ENCODE assay signal across 15 cellular contexts in the genomic region with DNA sequence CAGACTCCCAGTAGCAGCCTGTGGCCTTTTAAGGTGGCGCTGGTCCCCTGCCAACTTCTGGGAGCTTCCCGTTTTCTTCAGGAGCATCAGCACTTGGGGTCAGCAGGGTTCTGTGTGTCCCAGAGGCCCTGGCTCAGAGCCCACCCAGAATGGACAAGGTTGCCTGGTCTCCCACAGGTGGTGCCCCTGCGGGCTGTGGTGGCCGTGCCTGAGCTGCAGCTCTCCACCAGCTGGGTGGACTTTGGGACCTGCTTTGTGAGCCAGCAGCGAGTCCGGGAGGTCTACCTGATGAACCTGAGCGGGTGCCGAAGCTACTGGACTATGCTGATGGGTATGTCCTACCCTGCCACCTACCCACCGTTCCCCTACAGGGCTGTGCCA. TPM values are rescaled to one million over a fixed set of nuclear protein-coding genes. Genes with fewer than 3 reads are reported as not detected.
A peak's percentile ranks its signal among the peaks of the same experiment; 100 is the strongest.
DNase-seq lines count a peak whose midpoint lies in the region; ATAC-seq, FAIRE-seq and TF ChIP-seq lines count a peak whose summit lies in the region.
"Had no signal": no experiment of that assay in that cellular context is flagged by ENCODE, and none has a peak within 500 bp of the region (broad histone marks: within the 10 kb centered on the region; RNA-seq: fewer than 3 reads in every experiment).

No MANE protein-coding gene starts in this region.

- H3K4me1 ChIP-seq in heart right ventricle (peaks cover 0 to 14% (median 4%) of the 10 kb centered on the region in 9 donors), kidney (ENCODE audit: control insufficient read depth in 1 of 2, insufficient read depth in 1 of 2, low read depth in 1 of 2, low read length in 2 of 2) (peaks cover 11 to 21% of the 10 kb centered on the region in 2 donors), neuronal stem cell (ENCODE audit: control insufficient read depth in 2 of 2, insufficient read depth in 1 of 2, low read depth in 1 of 2, low read length in 2 of 2) (no peaks in the 10 kb centered on the region)

- no peak overlapping the region for H2BK12ac ChIP-seq in neuronal stem cell (ENCODE audit: low read length)

- H3K27me3 ChIP-seq in heart right ventricle (no peaks in the 10 kb centered on the region), neuronal stem cell (ENCODE audit: control insufficient read depth in 3 of 3, insufficient read depth in 3 of 3, low read depth in 1 of 3, low read length in 3 of 3) (no peaks in the 10 kb centered on the region)

- no peaks in the 10 kb centered on the region for H3K9me3 ChIP-seq in heart right ventricle
- no peaks in the 10 kb centered on the region for H3K9me3 ChIP-seq in kidney (ENCODE audit: control insufficient read depth in 1 of 2, low read length in 2 of 2)
- H3K9me3 ChIP-seq in neuronal stem cell (replicated peaks in 1 of 2; ENCODE audit: control insufficient read depth in 2 of 2, insufficient read depth in 1 of 2, low read depth in 1 of 2, low read length in 2 of 2) = peaks cover 0 to 2% of the 10 kb centered on the region in 2 donors

- no peak for FAIRE-seq in kidney (lab: Jason Lieb, UNC)

- H3K36me3 ChIP-seq in heart right ventricle = peaks cover 0 to 70% (median 45%) of the 10 kb centered on the region in 9 donors
- peaks cover 28 to 38% of the 10 kb centered on the region in 2 donors for H3K36me3 ChIP-seq in kidney (ENCODE audit: control insufficient read depth in 1 of 2, insufficient read depth in 2 of 2, low read length in 2 of 2)
- peaks cover 46 to 80% of the 10 kb centered on the region in 2 donors for H3K36me3 ChIP-seq in neuronal stem cell (replicated peaks in 1 of 2; ENCODE audit: control insufficient read depth in 2 of 2, insufficient read depth in 2 of 2, low read length in 2 of 2)

- ATAC-seq in left ventricle myocardium superior (no peak), heart right ventricle (no peak), GM18861 (IDR thresholded peaks at IDR 0.05; ENCODE audit: unreplicated experiment) (no peak), HG03342 (IDR thresholded peaks at IDR 0.05; ENCODE audit: unreplicated experiment) (no peak)
- ATAC-seq: GM23338 had no signal

- H3K79me1 ChIP-seq in neuronal stem cell (ENCODE audit: low read depth, low read length) = peaks cover 2% of the 10 kb centered on the region

- H3K14ac ChIP-seq in neuronal stem cell (ENCODE audit: low read length) = no peak overlapping the region

- peak overlapping the region; percentile 55 for H3K23ac ChIP-seq in neuronal stem cell (ENCODE audit: low read depth, low read length, poor library complexity)

- no peak overlapping the region for H3K4me3 ChIP-seq in heart right ventricle
- no peak overlapping the region for H3K4me3 ChIP-seq in kidney (ENCODE audit: low read length in 2 of 2)
- no peak overlapping the region for H3K4me3 ChIP-seq in neuronal stem cell (ENCODE audit: low read length in 2 of 2)
- H3K4me3 ChIP-seq: GM23338 had no signal

- DNase-seq in left ventricle myocardium superior (peak; percentile 35), heart right ventricle (no peak), kidney (peak; percentile 76), neuronal stem cell (ENCODE audit: low spot score) (no peak), DMS79 (lab: John Stamatoyannopoulos, UW) (no peak)
- DNase-seq: ACHN, AML-193, NCI-H1092, NCI-H146, NCI-H2081, NCI-H748 treated with DMSO at 0.1 percent for 48 hours, RPMI8226 had no signal

- H4K8ac ChIP-seq in neuronal stem cell (ENCODE audit: low read depth, low read length) = no peak overlapping the region

- H2BK5ac ChIP-seq in neuronal stem cell (ENCODE audit: low read length) = peak overlapping the region; percentile 66

- H3K27ac ChIP-seq in heart right ventricle (no peak overlapping the region), kidney (ENCODE audit: low read depth in 2 of 2, low read length in 2 of 2) (peak overlapping the region; percentile 20 to 37), neuronal stem cell (replicated peaks; ENCODE audit: low read length) (no peak overlapping the region)

- 84 to 86% methylated on average over 9 of the region's 9 CpGs for WGBS in heart right ventricle, 2 donors
- no CpG with 5 or more reads among the region's 9 CpGs for WGBS in neuronal stem cell (ENCODE audit: extremely low coverage in 2 of 2, insufficient read length in 2 of 2, insufficient replicate concordance in 1 of 2), 2 donors

- no peak overlapping the region for H4K91ac ChIP-seq in neuronal stem cell (ENCODE audit: low read depth, low read length, poor library complexity)

- intact Hi-C loops in left ventricle myocardium superior (cut with micrococcal nuclease) = no loop called here
- intact Hi-C loops in heart right ventricle (cut with DNase I) = loop anchor here in 2 of 10 donors (5.0 to 10.0 kb wide), 2 partner anchors 353 to 356 kb away; no protein-coding TSS in a partner anchor
- intact Hi-C loops in kidney (cut with DNase I) = no loop called here

- H3K18ac ChIP-seq in neuronal stem cell (ENCODE audit: low read length) = no peak overlapping the region

- no peak overlapping the region for H2BK15ac ChIP-seq in neuronal stem cell (ENCODE audit: low read length)

- H3K9ac ChIP-seq in kidney (ENCODE audit: low read length in 2 of 2) = no peak overlapping the region
- no peak overlapping the region for H3K9ac ChIP-seq in neuronal stem cell (ENCODE audit: low read depth, low read length, poor library complexity)

- H3K4me2 ChIP-seq in neuronal stem cell (ENCODE audit: insufficient read depth, low read length, poor library complexity, severe bottlenecking) = no peak overlapping the region
- H3K4me2 ChIP-seq: GM23338 had no signal

- TF ChIP-seq CTCF in heart right ventricle (IDR thresholded peaks at IDR 0.05) (no peak), kidney (IDR thresholded peaks at IDR 0.05; ENCODE audit: borderline replicate concordance, extremely low read depth, insufficient read depth) (no peak)

- H2BK120ac ChIP-seq in neuronal stem cell (ENCODE audit: low read depth, low read length) = no peak overlapping the region

- H2AFZ ChIP-seq in neuronal stem cell (ENCODE audit: low read length) = no peak overlapping the region
- H2AFZ ChIP-seq: GM23338 had no signal

- H3K4ac ChIP-seq in neuronal stem cell (ENCODE audit: low read length) = no peak overlapping the region

- no peak overlapping the region for H2AK5ac ChIP-seq in neuronal stem cell (ENCODE audit: low read depth, low read length)

RNA-seq across cellular contexts. Expression of a gene that starts 15.5 kb away (rescaled TPM):
- total RNA-seq in left ventricle myocardium superior (107 TPM), heart right ventricle (100 to 1,000 TPM; 102 to 136 (median 117) TPM), kidney (90.0 TPM)
- polyA plus RNA-seq in heart right ventricle (100 to 1,000 TPM in 1 of 2 donors, 10 to 100 TPM in 1; 76.4 to 133 TPM), kidney (ENCODE audit: insufficient read depth, low read depth, low replicate concordance) (566 TPM)
- 11.6 TPM for polyA plus RNA-seq in neuronal stem cell (2013, experiment 1 of 2)
- 11.5 TPM for polyA plus RNA-seq in neuronal stem cell (2013, experiment 2 of 2)

RNA-seq across cellular contexts. Expression of a gene that starts 17.0 kb away (rescaled TPM):
- total RNA-seq in left ventricle myocardium superior (7.5 TPM), heart right ventricle (10 to 100 TPM in 2 of 10 donors, 1 to 10 TPM in 8; 4.2 to 22.3 (median 6.8) TPM), kidney (34.5 TPM)
- polyA plus RNA-seq in heart right ventricle (10 to 100 TPM in 1 of 2 donors, 1 to 10 TPM in 1; 7.1 to 11.1 TPM), kidney (ENCODE audit: insufficient read depth, low read depth, low replicate concordance) (20.8 TPM)
- 20.8 TPM for polyA plus RNA-seq in neuronal stem cell (2013, experiment 1 of 2)
- 20.5 TPM for polyA plus RNA-seq in neuronal stem cell (2013, experiment 2 of 2)

RNA-seq across cellular contexts. Expression of a gene that starts 43.9 kb away (rescaled TPM):
- total RNA-seq in left ventricle myocardium superior (22.4 TPM), heart right ventricle (10 to 100 TPM; 27.3 to 38.4 (median 31.6) TPM), kidney (40.0 TPM)
- polyA plus RNA-seq in heart right ventricle (10 to 100 TPM; 13.7 to 15.9 TPM), kidney (ENCODE audit: insufficient read depth, low read depth, low replicate concordance) (16.7 TPM)
- 34.0 TPM for polyA plus RNA-seq in neuronal stem cell (2013, experiment 1 of 2)
- polyA plus RNA-seq in neuronal stem cell (2013, experiment 2 of 2) = 33.5 TPM

Comparison
In these comparisons a context has a peak if more than half of its experiments do, and no peak if none do; other contexts are left out.
1. DNase-seq: peak in left ventricle myocardium superior (single experiment) and kidney (single experiment); none in heart right ventricle (0 of 2), neuronal stem cell (single experiment) and DMS79 (single experiment).
2. H3K27ac ChIP-seq: peak in kidney (2 of 2); none in heart right ventricle (0 of 10) and neuronal stem cell (single experiment).